Comparison of ENCODE assay signal across 23 cellular contexts in the genomic region with DNA sequence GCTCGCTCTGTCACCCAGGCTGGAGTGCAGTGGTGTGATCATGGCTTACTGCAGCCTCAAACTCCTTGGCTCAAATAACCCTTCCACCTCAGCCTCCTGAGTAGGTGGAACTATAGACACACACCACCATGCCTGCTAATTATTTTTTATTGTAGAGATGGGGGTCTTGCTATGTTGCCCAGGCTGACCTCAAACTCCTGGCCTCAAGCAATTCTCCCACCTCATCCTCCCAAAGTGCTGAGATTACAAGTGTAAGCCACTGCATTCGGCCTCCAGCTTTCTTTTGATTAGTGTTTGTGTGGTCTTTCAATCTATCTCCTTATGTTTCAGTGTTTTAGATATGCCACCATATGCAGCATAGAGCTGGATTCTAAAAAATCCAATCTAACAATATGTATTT. TPM values are rescaled to one million over a fixed set of nuclear protein-coding genes. Genes with fewer than 3 reads are reported as not detected.
DNase-seq lines count a peak whose midpoint lies in the region; ATAC-seq and TF ChIP-seq lines count a peak whose summit lies in the region.
"Had no signal": no experiment of that assay in that cellular context is flagged by ENCODE, and none has a peak within 500 bp of the region (broad histone marks: within the 10 kb centered on the region; RNA-seq: fewer than 3 reads in every experiment).

No MANE protein-coding gene starts in this region.

- H3K36me3 Mint-ChIP-seq in WTC11 (no peaks in the 10 kb centered on the region), endodermal cell (ENCODE audit: low read depth) (no peaks in the 10 kb centered on the region)
- H3K36me3 Mint-ChIP-seq: CD14-positive monocyte; CD8-positive, alpha-beta memory T cell had no signal

- WGBS in endodermal cell (ENCODE audit: insufficient coverage in 1 of 2, insufficient read length in 1 of 2), 2 experiments, result 100% methylated on average over 1 of the region's 2 CpGs; no CpG with 5 or more reads in 1 of the 2 experiments
- 88% methylated on average over 2 of the region's 2 CpGs for WGBS in sigmoid colon, 2 donors

- peak; percentile 3 for DNase-seq in activated effector memory CD4-positive, alpha-beta T cell treated with anti-CD3 and anti-CD28 coated beads, Interleukin-2, amount 50 U/mL, for 16 hours
- no peak for DNase-seq in activated effector memory CD4-positive, alpha-beta T cell treated with Interleukin-2 at 50 U/mL for 16 hours
- no peak for DNase-seq in WTC11 (ENCODE audit: low spot score)
- DNase-seq in endodermal cell, result peak; percentile 12
- DNase-seq in sigmoid colon, result peak; percentile 8
- DNase-seq in midbrain (lab: John Stamatoyannopoulos, UW), result no peak
- DNase-seq in erythroblast (lab: John Stamatoyannopoulos, UW), result no peak
- DNase-seq: 8988T; ACHN; AML-193; BE2C; CD4-positive, alpha-beta T cell; DMS 273 treated with DMSO at 0.1 percent for 48 hours; DMS79; EL; GDM1; GOT3 had no signal

- no peak for TF ChIP-seq CTCF in WTC11 (IDR thresholded peaks at IDR 0.05)
- no peak for TF ChIP-seq CTCF in endodermal cell (conservative IDR thresholded peaks at IDR 0.05)
- no peak for TF ChIP-seq CTCF in sigmoid colon (IDR thresholded peaks at IDR 0.05)

- H3K9me3 Mint-ChIP-seq in WTC11, result no peaks in the 10 kb centered on the region
- no peaks in the 10 kb centered on the region for H3K9me3 Mint-ChIP-seq in endodermal cell
- H3K9me3 Mint-ChIP-seq: CD4-positive, alpha-beta T cell; CD8-positive, alpha-beta memory T cell had no signal

- H3K9ac ChIP-seq in endodermal cell (ENCODE audit: extremely low read depth, low read length, poor library complexity, severe bottlenecking), result no peak overlapping the region
- H3K9ac ChIP-seq: BLaER1 treated with 17β-estradiol and CSF1 and Interleukin-3, amounts not matched to agents 10 nM and 100 nM had no signal

- H3K36me3 ChIP-seq in endodermal cell (ENCODE audit: control insufficient read depth, insufficient read depth, low read length) (no peaks in the 10 kb centered on the region), sigmoid colon (no peaks in the 10 kb centered on the region)
- H3K36me3 ChIP-seq: BE2C; BLaER1 treated with 17β-estradiol and CSF1 and Interleukin-3, amounts not matched to agents 10 nM and 100 nM; HAP-1 had no signal

- no peak for ATAC-seq in WTC11
- ATAC-seq: A549, GM12878 had no signal

- H3K27me3 Mint-ChIP-seq in WTC11 (ENCODE audit: low read depth) (no peaks in the 10 kb centered on the region; the same call in 1 of the 2 replicates), endodermal cell (ENCODE audit: insufficient read depth) (peaks cover 16% of the 10 kb centered on the region)

- CTCF ChIA-PET in WTC11 (lab: Charles Lee), result interaction anchor here (0.6 to 3.1 kb wide), 2 partner anchors 14 to 43 kb away, joined by 3 to 12 read pairs; no protein-coding TSS in a partner anchor

- no peak for TF ChIP-seq EP300 in sigmoid colon (IDR thresholded peaks at IDR 0.05)

- H3K27ac Mint-ChIP-seq in WTC11 (no peak overlapping the region), endodermal cell (no peak overlapping the region)
- H3K27ac Mint-ChIP-seq: CD14-positive monocyte; CD4-positive, alpha-beta T cell; CD8-positive, alpha-beta memory T cell had no signal

- H3K27ac ChIP-seq in endodermal cell (ENCODE audit: low read depth, low read length) (no peak overlapping the region), sigmoid colon (no peak overlapping the region)
- H3K27ac ChIP-seq: A549; BLaER1 treated with 17β-estradiol and CSF1 and Interleukin-3, amounts not matched to agents 10 nM and 100 nM had no signal

- H3K4me3 ChIP-seq in endodermal cell (ENCODE audit: low read length) (no peak overlapping the region), sigmoid colon (no peak overlapping the region)
- H3K4me3 ChIP-seq: A549; BLaER1 treated with 17β-estradiol and CSF1 and Interleukin-3, amounts not matched to agents 10 nM and 100 nM; GM12878; HAP-1 had no signal

- H3K4me3 Mint-ChIP-seq in WTC11, result no peak overlapping the region
- no peak overlapping the region for H3K4me3 Mint-ChIP-seq in endodermal cell
- H3K4me3 Mint-ChIP-seq: CD14-positive monocyte; CD4-positive, alpha-beta T cell; CD8-positive, alpha-beta memory T cell had no signal

- H3K27me3 ChIP-seq in endodermal cell (ENCODE audit: control insufficient read depth, insufficient read depth, low read length, poor library complexity, severe bottlenecking), result peaks cover 6% of the 10 kb centered on the region
- peaks cover 0 to 35% (median 17%) of the 10 kb centered on the region in 3 donors for H3K27me3 ChIP-seq in sigmoid colon
- H3K27me3 ChIP-seq: BE2C; BLaER1 treated with 17β-estradiol and CSF1 and Interleukin-3, amounts not matched to agents 10 nM and 100 nM had no signal

- H3K4me1 Mint-ChIP-seq in WTC11, result no peaks in the 10 kb centered on the region
- H3K4me1 Mint-ChIP-seq in endodermal cell, result no peaks in the 10 kb centered on the region
- H3K4me1 Mint-ChIP-seq: CD8-positive, alpha-beta memory T cell had no signal

- POLR2A ChIA-PET in WTC11 (lab: Charles Lee), result no interaction called here

- H3K9me3 ChIP-seq in endodermal cell (ENCODE audit: control insufficient read depth, low read length) (no peaks in the 10 kb centered on the region), sigmoid colon (peaks cover 0 to 3% (median 0%) of the 10 kb centered on the region in 4 donors)
- H3K9me3 ChIP-seq: A549, BE2C, HAP-1 had no signal

- TF ChIP-seq POLR2A in sigmoid colon (IDR thresholded peaks at IDR 0.05) (no peak), erythroblast (IDR thresholded peaks at IDR 0.05; ENCODE audit: low read length) (no peak)

- intact Hi-C loops in sigmoid colon (cut with DNase I), result no loop called here

- H3K4me1 ChIP-seq in endodermal cell (ENCODE audit: control insufficient read depth, insufficient read depth, low read length), result no peaks in the 10 kb centered on the region
- no peaks in the 10 kb centered on the region for H3K4me1 ChIP-seq in sigmoid colon
- H3K4me1 ChIP-seq: BE2C; BLaER1 treated with 17β-estradiol and CSF1 and Interleukin-3, amounts not matched to agents 10 nM and 100 nM; HAP-1 had no signal

TF ChIP-seq in WTC11, 78 proteins besides CTCF, POLR2A, EP300 and RAD21:
- no peak for TF ChIP-seq ZNF423 (CRISPR knock-in tag; IDR thresholded peaks at IDR 0.05)
- TF ChIP-seq ZNF121 (CRISPR knock-in tag; IDR thresholded peaks at IDR 0.05), result peak; percentile 43; the same call in 1 of the 2 replicates

RNA-seq across cellular contexts. Expression of a gene that starts 19.9 kb away (rescaled TPM):
- 0.09 to 0.30 TPM (median 0.26 TPM) in 3 replicates for total RNA-seq in WTC11 (2021)
- 1 to 10 TPM; 1.5 TPM for total RNA-seq in endodermal cell
- polyA plus RNA-seq in endodermal cell (2013, experiment 1 of 2), result 0.50 TPM
- 0.17 TPM for polyA plus RNA-seq in endodermal cell (2013, experiment 2 of 2)
- total RNA-seq in sigmoid colon, result 1 to 10 TPM; 7.5 to 9.1 (median 8.6) TPM
- 1 to 10 TPM; 3.9 to 4.2 (median 3.9) TPM for polyA plus RNA-seq in sigmoid colon
- polyA plus RNA-seq: A549; CD8-positive, alpha-beta memory T cell; GM12878 had no signal

RNA-seq across cellular contexts. Expression of a gene that starts 38.4 kb away (rescaled TPM):
- total RNA-seq in WTC11 (2021) (100.0 to 113 TPM (median 104 TPM) in 3 replicates), endodermal cell (100 to 1,000 TPM; 107 to 111 TPM), sigmoid colon (100 to 1,000 TPM in 1 of 4 donors, 10 to 100 TPM in 3; 70.3 to 115 (median 79.0) TPM)
- polyA plus RNA-seq in endodermal cell (2013, experiment 1 of 2), result 103 TPM
- 109 TPM for polyA plus RNA-seq in endodermal cell (2013, experiment 2 of 2)
- 100 to 1,000 TPM in 2 of 3 donors, 10 to 100 TPM in 1; 81.1 to 103 (median 103) TPM for polyA plus RNA-seq in sigmoid colon

RNA-seq across cellular contexts. Expression of a gene that starts 52.4 kb away (rescaled TPM):
- total RNA-seq in WTC11 (2021), result 1.7 to 2.3 TPM (median 2.0 TPM) in 3 replicates
- 10 to 100 TPM in 1 of 2 donors, 1 to 10 TPM in 1; 9.6 to 10.5 TPM for total RNA-seq in endodermal cell
- 11.8 TPM for polyA plus RNA-seq in endodermal cell (2013, experiment 1 of 2)
- 11.6 TPM for polyA plus RNA-seq in endodermal cell (2013, experiment 2 of 2)
- 10 to 100 TPM; 10.2 to 15.3 (median 10.7) TPM for total RNA-seq in sigmoid colon
- polyA plus RNA-seq in sigmoid colon, result 1 to 10 TPM in 2 of 3 donors, not detected in 1; 1.8 to 3.7 TPM
- polyA plus RNA-seq: CD8-positive, alpha-beta memory T cell had no signal

Comparison
In these comparisons a context has a peak if more than half of its experiments do, and no peak if none do; other contexts are left out.
1. DNase-seq: peak in activated effector memory CD4-positive, alpha-beta T cell treated with anti-CD3 and anti-CD28 coated beads, Interleukin-2, amount 50 U/mL, for 16 hours (single experiment), endodermal cell (single experiment) and sigmoid colon (single experiment); none in activated effector memory CD4-positive, alpha-beta T cell treated with Interleukin-2 at 50 U/mL for 16 hours (single experiment), WTC11 (single experiment), midbrain (single experiment) and erythroblast (0 of 2).